ENCODE assay signal across 8 cellular contexts in genomic region chr6:160991411-160992322, GRCh38. TPM values are rescaled to one million over a fixed set of nuclear protein-coding genes. Genes with fewer than 3 reads are reported as not detected.
DNase-seq lines count a peak whose midpoint lies in the region; ATAC-seq, FAIRE-seq and TF ChIP-seq lines count a peak whose summit lies in the region.

MAP3K4 (plus strand) TSS chr6:160991769; CDS start chr6:160991932, 163 bp downstream.

- peaks cover 18% of the 10 kb centered on the region for H3K4me1 Mint-ChIP-seq in T-helper 1 cell treated with Interleukin-12 subunit alpha and Interleukin-12 subunit beta and Interleukin-4 antibody, amounts not matched to agents 30 μg/mL and 1 μg/mL, for 36 hours (ENCODE audit: low read depth)

- peaks cover 5% of the 10 kb centered on the region for H3K36me3 Mint-ChIP-seq in T-helper 1 cell treated with Interleukin-12 subunit alpha and Interleukin-12 subunit beta and Interleukin-4 antibody, amounts not matched to agents 30 μg/mL and 1 μg/mL, for 36 hours (ENCODE audit: low read depth)

- H3K27me3 Mint-ChIP-seq in T-helper 1 cell treated with Interleukin-12 subunit alpha and Interleukin-12 subunit beta and Interleukin-4 antibody, amounts not matched to agents 30 μg/mL and 1 μg/mL, for 36 hours (ENCODE audit: low read depth) = peaks cover 30% of the 10 kb centered on the region

- CTCF ChIA-PET in HEK293T (lab: Yijun Ruan, JAX) = interaction anchor here (0.6 to 1.3 kb wide), 4 partner anchors 9 to 1979 kb away, joined by 3 to 6 read pairs (median 4); no protein-coding TSS in a partner anchor

- peak; percentile 2 for TF ChIP-seq CTCF in GM12865 (IDR thresholded peaks at IDR 0.05; ENCODE audit: insufficient read depth, low read depth, low read length, missing control alignments)

- peak; percentile 91 for ATAC-seq in left ventricle myocardium superior

- no peak for FAIRE-seq in urothelium cell line (lab: Jason Lieb, UNC)

- POLR2A ChIA-PET in HEK293T (lab: Yijun Ruan, JAX) = interaction anchor here (0.6 to 1.5 kb wide), 8 partner anchors 13 to 484 kb away, joined by 3 to 4 read pairs (median 3); partner anchors contain the start of gene AGPAT4

- peak within 1 kb of the TSS; percentile 98 for H3K4me3 Mint-ChIP-seq in T-helper 1 cell treated with Interleukin-12 subunit alpha and Interleukin-12 subunit beta and Interleukin-4 antibody, amounts not matched to agents 30 μg/mL and 1 μg/mL, for 36 hours

- H3K9me3 Mint-ChIP-seq in T-helper 1 cell treated with Interleukin-12 subunit alpha and Interleukin-12 subunit beta and Interleukin-4 antibody, amounts not matched to agents 30 μg/mL and 1 μg/mL, for 36 hours = no peaks in the 10 kb centered on the region

- H3K27ac Mint-ChIP-seq in T-helper 1 cell treated with Interleukin-12 subunit alpha and Interleukin-12 subunit beta and Interleukin-4 antibody, amounts not matched to agents 30 μg/mL and 1 μg/mL, for 36 hours = peak within 1 kb of the TSS; percentile 95

- intact Hi-C loops in left ventricle myocardium superior (cut with micrococcal nuclease) = loop anchor here (2.0 kb wide), 1 partner anchor 59 kb away; no protein-coding TSS in a partner anchor

- peak within 1 kb of the TSS; percentile 85 for H3K4me3 ChIP-seq in GM12865 (ENCODE audit: low read depth, low read length)

- DNase-seq in GM12865 (ENCODE audit: low read depth) (peak; percentile 93), HEK293T (ENCODE audit: extremely low spot score) (peak; percentile 81), MV-4-11 (lab: John Stamatoyannopoulos, UW) (peak; percentile 49), amniotic epithelial cell (ENCODE audit: low read depth) (peak; percentile 66), left ventricle myocardium superior (peak; percentile 90), pulmonary artery endothelial cell (ENCODE audit: low read depth, low spot score) (peak; percentile 35), urothelium cell line (ENCODE audit: low spot score) (peak; percentile 84)

TF ChIP-seq in HEK293T, 16 proteins besides CTCF, POLR2A, EP300 and RAD21:
- TF ChIP-seq CTBP1 (IDR thresholded peaks at IDR 0.05; ENCODE audit: borderline replicate concordance) (peak; percentile 48), ELF4 (IDR thresholded peaks at IDR 0.05) (no peak), FOXM1 (IDR thresholded peaks at IDR 0.05; ENCODE audit: borderline replicate concordance) (0 out of 2 replicates have a peak, but pooled peaks have one; percentile 1)

RNA-seq across cellular contexts. Expression of gene MAP3K4, which starts in this region (rescaled TPM):
- total RNA-seq in left ventricle myocardium superior = 43.6 TPM
- 18.2 and 28.1 TPM in 2 replicates for total RNA-seq in pulmonary artery endothelial cell

Comparison
In these comparisons a context has a peak if more than half of its experiments do, and no peak if none do; other contexts are left out.
1. Peak in every context shown above with its lines: DNase-seq, ATAC-seq and H3K4me3 ChIP-seq.
2. DNase-seq: peak in every context shown above with its lines; median percentile 93 in GM12865; 90 in left ventricle myocardium superior; 84 in urothelium cell line; 81 in HEK293T; 66 in amniotic epithelial cell; 49 in MV-4-11; 35 in pulmonary artery endothelial cell.